ENCODE assay signal across 8 cellular contexts in genomic region chr1:23528245-23528978, GRCh38. TPM values are rescaled to one million over a fixed set of nuclear protein-coding genes. Genes with fewer than 3 reads are reported as not detected.
DNase-seq lines count a peak whose midpoint lies in the region; ATAC-seq and TF ChIP-seq lines count a peak whose summit lies in the region.

No MANE protein-coding gene starts in this region.

- H3K4me3 ChIP-seq in heart left ventricle, result peak overlapping the region in 1 of 12 donors; percentile 74

- H3K27ac Mint-ChIP-seq in CD4-positive, alpha-beta T cell, result peak overlapping the region; percentile 88

- H3K36me3 Mint-ChIP-seq in CD4-positive, alpha-beta T cell (ENCODE audit: low read depth), result no peaks in the 10 kb centered on the region

- WGBS in heart left ventricle, 4 donors, result 8 to 15% (median 13%) methylated on average over 9 of the region's 9 CpGs

- ATAC-seq in CD4-positive, alpha-beta T cell (ENCODE audit: poor library complexity), result peak; percentile 68
- peak; percentile 20 for ATAC-seq in GM19455 (IDR thresholded peaks at IDR 0.05; ENCODE audit: unreplicated experiment)
- peak; percentile 59 to 87 (median 74) for ATAC-seq in heart left ventricle
- no peak for ATAC-seq in GM18519 (IDR thresholded peaks at IDR 0.05; ENCODE audit: low FRiP score, unreplicated experiment)

- H3K27me3 ChIP-seq in CD4-positive, alpha-beta T cell (ENCODE audit: control insufficient read depth, insufficient read depth, low read length), result no peaks in the 10 kb centered on the region
- peaks cover 0 to 14% (median 0%) of the 10 kb centered on the region in 9 donors for H3K27me3 ChIP-seq in heart left ventricle

- no peaks in the 10 kb centered on the region for H3K27me3 Mint-ChIP-seq in CD4-positive, alpha-beta T cell

- no peak for TF ChIP-seq POLR2A in heart left ventricle (IDR thresholded peaks at IDR 0.05)

- CTCF ChIA-PET in CD4-positive, alpha-beta T cell (lab: Charles Lee), result interaction anchor here (0.7 to 5.4 kb wide), 12 partner anchors 12 to 163 kb away, joined by 3 to 63 read pairs (median 4); partner anchors contain the start of genes ASAP3 and RPL11
- CTCF ChIA-PET in RWPE1 (lab: Yijun Ruan, JAX), result interaction anchor here (0.6 to 1.9 kb wide), 5 partner anchors 11 to 125 kb away, joined by 3 to 16 read pairs (median 3); partner anchors contain the start of genes ASAP3 and TCEA3

- peak; percentile 61 to 81 (median 77) for DNase-seq in CD4-positive, alpha-beta T cell
- DNase-seq in RWPE1 (ENCODE audit: low spot score) (peak; percentile 92), heart left ventricle (peak; percentile 71 to 91 (median 83))
- peak; percentile 93 for DNase-seq in activated effector memory CD4-positive, alpha-beta T cell treated with Interleukin-2 at 50 U/mL for 16 hours
- DNase-seq in stimulated activated CD4-positive, alpha-beta T cell treated with anti-CD3 and anti-CD28 coated beads, Interleukin-15, amount 100 ng/mL, for 1 hour (ENCODE audit: low read depth in 1 of 2, low spot score in 1 of 2), result peak; percentile 52 to 59

- no peaks in the 10 kb centered on the region for H3K9me3 Mint-ChIP-seq in CD4-positive, alpha-beta T cell

- TF ChIP-seq CTCF in CD4-positive, alpha-beta T cell (IDR thresholded peaks at IDR 0.05), result no peak
- TF ChIP-seq CTCF in RWPE1 (conservative IDR thresholded peaks at IDR 0.05; ENCODE audit: low read depth) (no peak), heart left ventricle (IDR thresholded peaks at IDR 0.05) (no peak)

- no peaks in the 10 kb centered on the region for H3K9me3 ChIP-seq in CD4-positive, alpha-beta T cell (ENCODE audit: control insufficient read depth, low read length)
- H3K9me3 ChIP-seq in KOPT-K1 (ENCODE audit: insufficient read depth, low read length, poor library complexity, severe bottlenecking), result no peaks in the 10 kb centered on the region
- no peaks in the 10 kb centered on the region for H3K9me3 ChIP-seq in heart left ventricle

- H3K4me1 Mint-ChIP-seq in CD4-positive, alpha-beta T cell (ENCODE audit: low read depth), result peaks cover 92% of the 10 kb centered on the region

- H3K27ac ChIP-seq in CD4-positive, alpha-beta T cell (ENCODE audit: low read depth, low read length), result no peak overlapping the region
- H3K27ac ChIP-seq in KOPT-K1 (ENCODE audit: low read depth, low read length, poor library complexity, severe bottlenecking) (peak overlapping the region; percentile 99), RWPE1 (peak overlapping the region; percentile 89), heart left ventricle (peak overlapping the region in 5 of 12 donors; percentile 25 to 87 (median 37))

- H3K36me3 ChIP-seq in KOPT-K1 (ENCODE audit: insufficient read depth, low read length) (peaks cover 34% of the 10 kb centered on the region), heart left ventricle (no peaks in the 10 kb centered on the region)

- intact Hi-C loops in CD4-positive, alpha-beta T cell (cut with DNase I, micrococcal nuclease), result loop anchor here in 1 of 2 experiments (2.0 kb wide), 1 partner anchor 42 kb away; no protein-coding TSS in a partner anchor
- intact Hi-C loops in heart left ventricle (cut with DNase I), result no loop called here

- peaks cover 7 to 96% (median 25%) of the 10 kb centered on the region in 12 donors for H3K4me1 ChIP-seq in heart left ventricle

- H3K4me3 Mint-ChIP-seq in CD4-positive, alpha-beta T cell, result peak overlapping the region; percentile 80

- POLR2A ChIA-PET in CD4-positive, alpha-beta T cell (lab: Charles Lee), result interaction anchor here (0.6 to 5.9 kb wide), 18 partner anchors 8 to 1902 kb away, joined by 3 to 38 read pairs (median 4); partner anchors contain the start of genes HNRNPR, ID3, MACO1 and RPL11
- POLR2A ChIA-PET in RWPE1 (lab: Yijun Ruan, JAX; ENCODE audit: low non-redundant PET), result no interaction called here

RNA-seq across cellular contexts. Expression of gene E2F2, which starts 2.6 kb away (rescaled TPM):
- total RNA-seq in CD4-positive, alpha-beta T cell, result under 1 TPM; 0.50 to 0.69 TPM
- 1 to 10 TPM in 1 of 9 donors, under 1 TPM in 7, not detected in 1; 0.07 to 2.7 (median 0.21) TPM for total RNA-seq in heart left ventricle
- under 1 TPM; 0.04 to 0.12 TPM for polyA plus RNA-seq in heart left ventricle

RNA-seq across cellular contexts. Expression of gene ID3, which starts 30.9 kb away (rescaled TPM):
- 10 to 100 TPM; 89.8 to 90.4 TPM for total RNA-seq in CD4-positive, alpha-beta T cell
- total RNA-seq in heart left ventricle, result 100 to 1,000 TPM in 3 of 9 donors, 10 to 100 TPM in 6; 57.5 to 185 (median 91.0) TPM
- polyA plus RNA-seq in heart left ventricle, result 100 to 1,000 TPM in 1 of 2 donors, 10 to 100 TPM in 1; 55.3 to 153 TPM

RNA-seq across cellular contexts. Expression of gene ASAP3, which starts 44.4 kb away (rescaled TPM):
- total RNA-seq in CD4-positive, alpha-beta T cell, result 1 to 10 TPM in 1 of 2 experiments, under 1 TPM in 1; 0.81 to 1.2 TPM
- 10 to 100 TPM; 22.4 to 86.1 (median 35.8) TPM for total RNA-seq in heart left ventricle
- polyA plus RNA-seq in heart left ventricle, result 10 to 100 TPM; 30.0 to 40.0 TPM

Comparison
In these comparisons a context has a peak if more than half of its experiments do, and no peak if none do; other contexts are left out.
1. RNA of gene ASAP3, which starts 44.4 kb away (total RNA-seq): 22.4 to 86.1 TPM in heart left ventricle; 0.81 to 1.2 TPM in CD4-positive, alpha-beta T cell; every median in the first group is over 10 times any median in the second.
2. Peak in every context shown above with its lines, with median percentiles within 50 percentile points of each other: DNase-seq.